22 cellular contexts compared by ENCODE assay signal in genomic region chr15:38551720-38552627, GRCh38. TPM values are rescaled to one million over a fixed set of nuclear protein-coding genes. Genes with fewer than 3 reads are reported as not detected.
A peak's percentile ranks its signal among the peaks of the same experiment; 100 is the strongest.
DNase-seq lines count a peak whose midpoint lies in the region; ATAC-seq and TF ChIP-seq lines count a peak whose summit lies in the region.
"Had no signal": no experiment of that assay in that cellular context is flagged by ENCODE, and none has a peak within 500 bp of the region (broad histone marks: within the 10 kb centered on the region; RNA-seq: fewer than 3 reads in every experiment).

No MANE protein-coding gene starts in this region.

- no peak for ATAC-seq in activated T-cell treated with anti-CD3 and anti-CD28 coated beads, Interleukin-2, amount 50 U/mL, for 4 hours
- ATAC-seq in T-cell (replicated peaks in 1 of 4), result no peak
- no peak for ATAC-seq in GM18858 (IDR thresholded peaks at IDR 0.05; ENCODE audit: unreplicated experiment)
- ATAC-seq: left lobe of liver, right lobe of liver had no signal

- CTCF ChIA-PET in T-cell (lab: Charles Lee), result interaction anchor here (0.7 to 5.1 kb wide), 13 partner anchors 9 to 148 kb away, joined by 3 to 33 read pairs (median 6); partner anchors contain the start of gene RASGRP1 (in 2 of the 2)

- no peaks in the 10 kb centered on the region for H3K27me3 Mint-ChIP-seq in activated T-cell treated with anti-CD3 and anti-CD28 coated beads, Interleukin-2, amount 50 U/mL, for 4 hours (ENCODE audit: low read depth)
- no peaks in the 10 kb centered on the region for H3K27me3 Mint-ChIP-seq in T-cell

- peak overlapping the region; percentile 58 for H3K4me3 Mint-ChIP-seq in activated T-cell treated with anti-CD3 and anti-CD28 coated beads, Interleukin-2, amount 50 U/mL, for 4 hours
- H3K4me3 Mint-ChIP-seq in T-cell, result peak overlapping the region; percentile 59 to 87 (median 71)

- DNase-seq in activated T-cell treated with anti-CD3 and anti-CD28 coated beads, Interleukin-2, amount 50 U/mL, for 4 hours, result no peak
- DNase-seq in activated T-cell treated with anti-CD3 and anti-CD28 coated beads for 4 hours, result no peak
- no peak for DNase-seq in T-cell
- DNase-seq in effector memory CD4-positive, alpha-beta T cell, result no peak
- no peak for DNase-seq in middle frontal gyrus (ENCODE audit: extremely low spot score, low spot score)
- no peak for DNase-seq in superior temporal gyrus (ENCODE audit: extremely low spot score)
- DNase-seq: ACHN; activated naive CD4-positive, alpha-beta T cell treated with Interleukin-2 at 50 U/mL for 16 hours; DMS79 treated with DMSO at 0.1 percent for 48 hours; foreskin melanocyte; MM.1S; NCI-H1694; NCI-H345; NK-92 treated with Interleukin-12 subunit alpha and Interleukin-12 subunit beta, amount 100 ng/mL, for 24 hours; right lobe of liver; RPMI8226; stomach; upper lobe of left lung had no signal

- H3K27ac ChIP-seq in effector memory CD4-positive, alpha-beta T cell (ENCODE audit: insufficient read depth, low read length, poor library complexity, severe bottlenecking), result peak overlapping the region; percentile 26
- peak overlapping the region; percentile 77 for H3K27ac ChIP-seq in neutrophil
- H3K27ac ChIP-seq: C4-2B, right lobe of liver, stomach, upper lobe of left lung had no signal

- H3K36me3 Mint-ChIP-seq in activated T-cell treated with anti-CD3 and anti-CD28 coated beads, Interleukin-2, amount 50 U/mL, for 4 hours (ENCODE audit: insufficient read depth), result peaks cover 45% of the 10 kb centered on the region
- peaks cover 59% of the 10 kb centered on the region for H3K36me3 Mint-ChIP-seq in T-cell

- H3K9me3 Mint-ChIP-seq in activated T-cell treated with anti-CD3 and anti-CD28 coated beads, Interleukin-2, amount 50 U/mL, for 4 hours, result no peaks in the 10 kb centered on the region
- H3K9me3 Mint-ChIP-seq in T-cell, result no peaks in the 10 kb centered on the region

- H3K27me3 ChIP-seq in effector memory CD4-positive, alpha-beta T cell (replicated peaks; ENCODE audit: control insufficient read depth, insufficient read depth, low read length, poor library complexity, severe bottlenecking), result no peaks in the 10 kb centered on the region
- H3K27me3 ChIP-seq in neutrophil, result no peaks in the 10 kb centered on the region
- H3K27me3 ChIP-seq: right lobe of liver, upper lobe of left lung had no signal

- peak overlapping the region; percentile 14 for H3K4me3 ChIP-seq in effector memory CD4-positive, alpha-beta T cell (ENCODE audit: insufficient read depth, low read depth, low read length, poor library complexity, severe bottlenecking)
- H3K4me3 ChIP-seq in neutrophil (ENCODE audit: low read depth in 1 of 2, low read length in 1 of 2), result no peak overlapping the region
- H3K4me3 ChIP-seq: right lobe of liver, stomach, upper lobe of left lung had no signal

- no peaks in the 10 kb centered on the region for H3K9me3 ChIP-seq in effector memory CD4-positive, alpha-beta T cell (ENCODE audit: control insufficient read depth, low read length)
- no peaks in the 10 kb centered on the region for H3K9me3 ChIP-seq in neutrophil
- H3K9me3 ChIP-seq: right lobe of liver, stomach, upper lobe of left lung had no signal

- POLR2A ChIA-PET in T-cell (lab: Charles Lee), result interaction anchor here (1.1 to 1.3 kb wide), 2 partner anchors 99 to 120 kb away, joined by 3 to 4 read pairs; no protein-coding TSS in a partner anchor

- peak overlapping the region; percentile 66 to 92 for H3K27ac Mint-ChIP-seq in T-cell

- peaks cover 52% of the 10 kb centered on the region for H3K4me1 ChIP-seq in effector memory CD4-positive, alpha-beta T cell (ENCODE audit: control insufficient read depth, insufficient read depth, low read length, poor library complexity, severe bottlenecking)
- H3K4me1 ChIP-seq in neutrophil (ENCODE audit: control insufficient read depth in 1 of 2, insufficient read depth in 1 of 2, low read depth in 1 of 2, low read length in 1 of 2), result peaks cover 28 to 33% of the 10 kb centered on the region in 2 experiments
- H3K4me1 ChIP-seq: right lobe of liver, stomach, upper lobe of left lung had no signal

- H3K4me1 Mint-ChIP-seq in activated T-cell treated with anti-CD3 and anti-CD28 coated beads, Interleukin-2, amount 50 U/mL, for 4 hours (ENCODE audit: low read depth), result peaks cover 90% of the 10 kb centered on the region
- H3K4me1 Mint-ChIP-seq in T-cell, result peaks cover 90 to 92% (median 92%) of the 10 kb centered on the region in 3 donors

- peaks cover 16% of the 10 kb centered on the region for H3K36me3 ChIP-seq in effector memory CD4-positive, alpha-beta T cell (ENCODE audit: control insufficient read depth, insufficient read depth, low read length)
- H3K36me3 ChIP-seq in neutrophil, result no peaks in the 10 kb centered on the region
- H3K36me3 ChIP-seq: right lobe of liver, stomach, upper lobe of left lung had no signal

- no peak for TF ChIP-seq CTCF in neutrophil (IDR thresholded peaks at IDR 0.05)

RNA-seq across cellular contexts. Expression of gene RASGRP1, which starts 12.6 kb away (rescaled TPM):
- 10 to 100 TPM; 36.9 to 55.5 (median 47.6) TPM for total RNA-seq in activated T-cell treated with anti-CD3 and anti-CD28 coated beads, Interleukin-2, amount 50 U/mL, for 4 hours
- 100 to 1,000 TPM; 118 to 148 (median 131) TPM for total RNA-seq in T-cell
